Comparison of ENCODE assay signal across 12 cellular contexts in the genomic region with DNA sequence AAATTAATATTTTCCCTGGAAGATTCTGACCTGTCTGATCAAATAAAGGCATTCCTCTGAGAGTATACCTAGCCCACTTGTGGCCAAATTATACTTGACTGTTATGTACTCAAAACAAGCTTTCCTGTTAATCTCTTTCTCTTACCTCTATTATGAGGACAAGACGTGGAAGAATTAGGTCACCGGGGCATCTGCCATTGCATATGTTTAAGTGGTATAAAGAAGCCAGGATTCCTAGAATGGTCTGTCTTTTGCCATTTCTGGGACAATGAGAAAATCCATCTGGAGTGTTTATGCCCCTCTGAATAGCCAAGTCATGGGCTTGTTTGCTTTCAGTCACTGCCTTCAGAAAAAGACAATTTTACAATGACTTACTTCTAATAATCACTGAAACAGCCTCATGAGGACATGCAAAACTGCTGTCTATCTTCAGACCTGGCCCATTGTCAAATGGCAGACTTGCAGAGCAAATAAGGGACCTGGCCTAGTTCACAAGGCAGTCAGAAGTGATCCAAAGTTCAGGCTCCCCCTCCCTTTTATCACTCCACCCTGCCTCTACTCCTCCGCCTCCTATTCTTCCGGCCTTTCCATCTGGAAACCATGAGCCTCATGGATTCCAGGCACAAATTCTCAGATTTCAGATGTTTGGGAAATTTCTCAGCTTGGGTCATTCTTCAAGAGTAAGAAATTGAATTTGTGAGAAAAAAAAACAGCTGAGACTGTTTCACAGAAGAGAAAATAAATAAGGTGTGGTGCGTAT.
DNase-seq lines count a peak whose midpoint lies in the region; ATAC-seq and TF ChIP-seq lines count a peak whose summit lies in the region.
"Had no signal": no experiment of that assay in that cellular context is flagged by ENCODE, and none has a peak within 500 bp of the region (broad histone marks: within the 10 kb centered on the region; RNA-seq: fewer than 3 reads in every experiment).

No MANE protein-coding gene starts in this region.

- no peak overlapping the region for H2BK12ac ChIP-seq in trophoblast cell (ENCODE audit: low read length)

- H3K4me3 ChIP-seq in choroid plexus epithelial cell (ENCODE audit: low read depth, low read length) (no peak overlapping the region), spleen (no peak overlapping the region), trophoblast cell (ENCODE audit: low read depth, low read length) (no peak overlapping the region)
- H3K4me3 ChIP-seq: HAP-1, stomach had no signal

- ATAC-seq in GM18870 (IDR thresholded peaks at IDR 0.05; ENCODE audit: unreplicated experiment) (no peak), GM21526 (IDR thresholded peaks at IDR 0.05; ENCODE audit: low FRiP score, unreplicated experiment) (no peak)

- H4K12ac ChIP-seq in trophoblast cell (ENCODE audit: low read depth, low read length), result no peak overlapping the region

- H2BK120ac ChIP-seq in trophoblast cell (ENCODE audit: insufficient read depth, low read length, poor library complexity), result no peak overlapping the region

- intact Hi-C loops in spleen (cut with DNase I; ENCODE audit: low total_unique reads), result no loop called here

- no peak overlapping the region for H3K4ac ChIP-seq in trophoblast cell (ENCODE audit: low read depth, low read length)

- H3K27me3 ChIP-seq in spleen (replicated peaks in 1 of 7) (no peaks in the 10 kb centered on the region), trophoblast cell (ENCODE audit: insufficient read depth, low read length) (no peaks in the 10 kb centered on the region)
- H3K27me3 ChIP-seq: stomach had no signal

- peaks cover 0 to 21% (median 7%) of the 10 kb centered on the region in 6 donors for H3K4me1 ChIP-seq in spleen
- peaks cover 0 to 4% of the 10 kb centered on the region in 2 experiments for H3K4me1 ChIP-seq in trophoblast cell (ENCODE audit: control insufficient read depth in 1 of 2, insufficient read depth in 2 of 2, low read length in 2 of 2)
- H3K4me1 ChIP-seq: HAP-1 had no signal

- no peak overlapping the region for H2AFZ ChIP-seq in trophoblast cell (ENCODE audit: insufficient read depth, low read length, poor library complexity)

- no peak overlapping the region for H3K18ac ChIP-seq in trophoblast cell (ENCODE audit: low read length)

- no peak overlapping the region for H4K91ac ChIP-seq in trophoblast cell (ENCODE audit: low read depth, low read length)

- no peak overlapping the region for H3K9ac ChIP-seq in trophoblast cell (ENCODE audit: low read length)

- no peak for TF ChIP-seq POLR2A in spleen (IDR thresholded peaks at IDR 0.05)

- H3K9me3 ChIP-seq in spleen (no peaks in the 10 kb centered on the region), trophoblast cell (ENCODE audit: insufficient read depth, low read depth, low read length) (no peaks in the 10 kb centered on the region)
- H3K9me3 ChIP-seq: HAP-1, stomach had no signal

- no peak overlapping the region for H3K14ac ChIP-seq in trophoblast cell (ENCODE audit: low read length)

- peak; percentile 76 for DNase-seq in NCI-H446 treated with DMSO at 0.1 percent for 48 hours (lab: John Stamatoyannopoulos, UW)
- DNase-seq in choroid plexus epithelial cell (ENCODE audit: low read depth), result peak; percentile 24
- peak; percentile 7 for DNase-seq in islet precursor cell
- DNase-seq in spleen, result no peak
- no peak for DNase-seq in trophoblast cell
- DNase-seq: activated CD4-positive, CD25-positive, alpha-beta regulatory T cell; activated naive CD8-positive, alpha-beta T cell treated with anti-CD3 and anti-CD28 coated beads for 36 hours; NCI-H2107; stomach had no signal

- WGBS in spleen, 5 donors, result 79 to 92% (median 87%) methylated on average over 5 of the region's 5 CpGs
- no CpG with 5 or more reads among the region's 5 CpGs for WGBS in trophoblast cell (ENCODE audit: extremely low coverage, insufficient coverage, insufficient read length)

- H4K8ac ChIP-seq in trophoblast cell (ENCODE audit: low read depth, low read length), result no peak overlapping the region

- no peaks in the 10 kb centered on the region for H3K79me1 ChIP-seq in trophoblast cell (ENCODE audit: low read length)

- no peaks in the 10 kb centered on the region for H3K79me2 ChIP-seq in trophoblast cell (ENCODE audit: control insufficient read depth, insufficient read depth, low read length, poor library complexity)

- no peak overlapping the region for H3K4me2 ChIP-seq in trophoblast cell (ENCODE audit: low read length)

- H3K27ac ChIP-seq in spleen (peak overlapping the region in 5 of 8 donors; percentile 9 to 37 (median 24)), trophoblast cell (ENCODE audit: low read depth, low read length) (no peak overlapping the region)
- H3K27ac ChIP-seq: stomach had no signal

- H3K23ac ChIP-seq in trophoblast cell (ENCODE audit: low read length), result no peak overlapping the region

- no peak overlapping the region for H2BK5ac ChIP-seq in trophoblast cell (ENCODE audit: low read depth, low read length, poor library complexity)

- H3K36me3 ChIP-seq in spleen (peaks cover 0 to under 1% (median 0%) of the 10 kb centered on the region in 6 donors), trophoblast cell (ENCODE audit: control insufficient read depth in 1 of 2, insufficient read depth in 2 of 2, low read length in 2 of 2) (no peaks in the 10 kb centered on the region)
- H3K36me3 ChIP-seq: HAP-1, stomach had no signal

- no peak for TF ChIP-seq CTCF in choroid plexus epithelial cell (conservative IDR thresholded peaks at IDR 0.05; ENCODE audit: low read depth, low read length)
- no peak for TF ChIP-seq CTCF in spleen (IDR thresholded peaks at IDR 0.05 in 8 of 11, conservative IDR thresholded peaks at IDR 0.05 in 3 of 11)

- H2AK5ac ChIP-seq in trophoblast cell (ENCODE audit: low read length), result no peak overlapping the region

Comparison
In these comparisons a context has a peak if more than half of its experiments do, and no peak if none do; other contexts are left out.
1. DNase-seq: peak in NCI-H446 treated with DMSO at 0.1 percent for 48 hours (single experiment), choroid plexus epithelial cell (single experiment) and islet precursor cell (single experiment); none in spleen (single experiment) and trophoblast cell (0 of 2).